Comparison of ENCODE assay signal across 17 cellular contexts in the genomic region with DNA sequence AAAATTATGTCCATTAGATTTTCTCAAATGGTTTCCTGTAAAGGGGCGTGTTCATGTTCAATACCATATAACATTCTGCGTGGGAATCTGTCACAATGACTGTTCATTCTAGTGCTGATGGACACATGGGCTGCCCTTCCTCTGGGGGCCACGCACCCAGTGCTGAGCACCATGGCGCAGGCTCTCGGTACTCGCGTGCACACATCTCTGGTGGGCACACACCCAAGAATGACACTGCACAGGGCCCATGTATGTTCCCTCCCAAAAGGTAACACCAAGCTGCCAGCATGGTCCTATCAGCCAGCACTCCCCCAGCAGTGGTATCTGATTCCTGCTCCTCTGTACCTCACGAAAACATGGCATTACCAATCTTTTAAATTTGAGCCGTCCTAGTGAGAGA. TPM values are rescaled to one million over a fixed set of nuclear protein-coding genes. Genes with fewer than 3 reads are reported as not detected.
"Had no signal": no experiment of that assay in that cellular context is flagged by ENCODE, and none has a peak within 500 bp of the region (broad histone marks: within the 10 kb centered on the region; RNA-seq: fewer than 3 reads in every experiment).

No MANE protein-coding gene starts in this region.

- H3K9me3 Mint-ChIP-seq: activated naive CD8-positive, alpha-beta T cell treated with anti-CD3 and anti-CD28 coated beads, Interleukin-2, amount 10 ng/mL, durations not matched to agents 7 days and 5 days; effector memory CD8-positive, alpha-beta T cell; naive B cell; stimulated activated naive CD8-positive, alpha-beta T cell treated with anti-CD3 and anti-CD28 coated beads, Interleukin-15, amount 100 ng/mL, for 72 hours had no signal

- H3K9me3 ChIP-seq: breast epithelium, left lung, upper lobe of left lung had no signal

- H3K27me3 Mint-ChIP-seq: stimulated activated naive CD8-positive, alpha-beta T cell treated with anti-CD3 and anti-CD28 coated beads, Interleukin-15, amount 100 ng/mL, for 72 hours had no signal

- H3K36me3 ChIP-seq: breast epithelium, left lung, upper lobe of left lung had no signal

- H3K27ac Mint-ChIP-seq: activated naive CD8-positive, alpha-beta T cell treated with anti-CD3 and anti-CD28 coated beads, Interleukin-2, amount 10 ng/mL, durations not matched to agents 7 days and 5 days; effector memory CD8-positive, alpha-beta T cell; naive B cell; stimulated activated naive CD8-positive, alpha-beta T cell treated with anti-CD3 and anti-CD28 coated beads, Interleukin-15, amount 100 ng/mL, for 72 hours had no signal

- H3K27me3 ChIP-seq: breast epithelium, left lung, upper lobe of left lung had no signal

- H3K4me3 Mint-ChIP-seq: activated naive CD8-positive, alpha-beta T cell treated with anti-CD3 and anti-CD28 coated beads, Interleukin-2, amount 10 ng/mL, durations not matched to agents 7 days and 5 days; effector memory CD8-positive, alpha-beta T cell; naive B cell; stimulated activated naive CD8-positive, alpha-beta T cell treated with anti-CD3 and anti-CD28 coated beads, Interleukin-15, amount 100 ng/mL, for 72 hours had no signal

- ATAC-seq: activated CD4-positive, CD25-positive, alpha-beta regulatory T cell treated with anti-CD3 and anti-CD28 coated beads, Interleukin-2, amount 50 U/mL, for 24 hours; effector memory CD8-positive, alpha-beta T cell; left lung; stimulated activated naive CD8-positive, alpha-beta T cell treated with anti-CD3 and anti-CD28 coated beads, Interleukin-15, amount 100 ng/mL, for 72 hours had no signal

- H3K36me3 Mint-ChIP-seq: activated naive CD8-positive, alpha-beta T cell treated with anti-CD3 and anti-CD28 coated beads, Interleukin-2, amount 10 ng/mL, durations not matched to agents 7 days and 5 days; naive B cell had no signal

- DNase-seq: activated gamma-delta T cell treated with Interleukin-2 at 50 U/mL for 16 hours; activated naive CD8-positive, alpha-beta T cell treated with anti-CD3 and anti-CD28 coated beads, Interleukin-2, amount 10 ng/mL, durations not matched to agents 7 days and 5 days; activated T-cell treated with anti-CD3 and anti-CD28 coated beads, Interleukin-2, amount 50 U/mL, for 48 hours; anterior cingulate cortex; cerebellar nuclear complex; dermis blood vessel endothelial cell; effector memory CD8-positive, alpha-beta T cell; left lung; naive B cell; nucleus accumbens; stimulated activated naive CD8-positive, alpha-beta T cell treated with anti-CD3 and anti-CD28 coated beads, Interleukin-15, amount 100 ng/mL, for 72 hours had no signal

- H3K4me1 Mint-ChIP-seq: activated naive CD8-positive, alpha-beta T cell treated with anti-CD3 and anti-CD28 coated beads, Interleukin-2, amount 10 ng/mL, durations not matched to agents 7 days and 5 days; stimulated activated naive CD8-positive, alpha-beta T cell treated with anti-CD3 and anti-CD28 coated beads, Interleukin-15, amount 100 ng/mL, for 72 hours had no signal

- H3K4me3 ChIP-seq: breast epithelium, left lung, upper lobe of left lung had no signal

- H3K27ac ChIP-seq: left lung, upper lobe of left lung had no signal

RNA-seq across cellular contexts. Expression of gene MFAP4, which starts 38.2 kb away (rescaled TPM):
- total RNA-seq: activated naive CD8-positive, alpha-beta T cell treated with anti-CD3 and anti-CD28 coated beads, Interleukin-2, amount 10 ng/mL, durations not matched to agents 7 days and 5 days; dermis blood vessel endothelial cell; epithelial cell of proximal tubule; mononuclear cell had no signal
- polyA plus RNA-seq: keratinocyte had no signal
